ENCODE assay signal across 24 cellular contexts in genomic region chr9:129361196-129361595, GRCh38.
"Had no signal": no experiment of that assay in that cellular context is flagged by ENCODE, and none has a peak within 500 bp of the region (broad histone marks: within the 10 kb centered on the region; RNA-seq: fewer than 3 reads in every experiment).

No MANE protein-coding gene starts in this region.

- H3K9me3 Mint-ChIP-seq: naive thymus-derived CD8-positive, alpha-beta T cell had no signal

- H3K27ac ChIP-seq: ascending aorta, esophagus muscularis mucosa, prostate gland, right atrium auricular region, tibial artery, vagina had no signal

- H3K36me3 ChIP-seq: ascending aorta, esophagus muscularis mucosa, prostate gland, right atrium auricular region, tibial artery, vagina had no signal

- H3K27ac Mint-ChIP-seq: dendritic cell treated with granulocyte-macrophage colony-stimulating factor and Interleukin-4, amounts not matched to agents 40 ng/mL and 50 ng/mL, for 4 days had no signal

- DNase-seq: activated CD4-positive, CD25-positive, alpha-beta regulatory T cell treated with anti-CD3 and anti-CD28 coated beads, Interleukin-2, amount 50 U/mL, for 72 hours; activated CD8-positive, alpha-beta memory T cell treated with anti-CD3 and anti-CD28 coated beads for 24 hours; activated CD8-positive, alpha-beta memory T cell treated with anti-CD3 and anti-CD28 coated beads, Interleukin-2, amount 50 U/mL, for 48 hours; activated effector memory CD4-positive, alpha-beta T cell treated with Interleukin-2 at 50 U/mL for 16 hours; activated naive CD4-positive, alpha-beta T cell treated with anti-CD3 and anti-CD28 coated beads, Interleukin-2, amount 50 U/mL, for 16 hours; activated T-cell treated with anti-CD3 and anti-CD28 coated beads, Interleukin-2, amount 50 U/mL, for 48 hours; effector memory CD4-positive, alpha-beta T cell; mesendoderm; naive thymus-derived CD8-positive, alpha-beta T cell; occipital lobe; stimulated activated CD4-positive, alpha-beta T cell treated with anti-CD3 and anti-CD28 coated beads, Interleukin-12 subunit alpha, Interleukin-12 subunit beta, amount 100 ng/mL, for 4 hours; stimulated activated CD4-positive, alpha-beta T cell treated with anti-CD3 and anti-CD28 coated beads, Interleukin-1b, Interleukin-23, amount 100 ng/mL, for 48 hours; stimulated activated naive CD4-positive, alpha-beta T cell treated with Interleukin-2 at 50 U/mL for 16 hours; substantia nigra; T-helper 1 cell; T1000; tibial artery had no signal

- H3K4me1 ChIP-seq: ascending aorta, esophagus muscularis mucosa, prostate gland, right atrium auricular region, vagina had no signal

- H3K36me3 Mint-ChIP-seq: naive thymus-derived CD8-positive, alpha-beta T cell had no signal

- H3K27me3 Mint-ChIP-seq: naive thymus-derived CD8-positive, alpha-beta T cell had no signal

- H3K4me3 Mint-ChIP-seq: dendritic cell treated with granulocyte-macrophage colony-stimulating factor and Interleukin-4, amounts not matched to agents 40 ng/mL and 50 ng/mL, for 4 days; naive thymus-derived CD8-positive, alpha-beta T cell had no signal

- H3K9me3 ChIP-seq: prostate gland, vagina had no signal

- H3K4me3 ChIP-seq: ascending aorta, esophagus muscularis mucosa, prostate gland, right atrium auricular region, tibial artery, vagina had no signal

- FAIRE-seq: endothelial cell of umbilical vein had no signal
